ENCODE assay signal across 7 cellular contexts in the genomic region with DNA sequence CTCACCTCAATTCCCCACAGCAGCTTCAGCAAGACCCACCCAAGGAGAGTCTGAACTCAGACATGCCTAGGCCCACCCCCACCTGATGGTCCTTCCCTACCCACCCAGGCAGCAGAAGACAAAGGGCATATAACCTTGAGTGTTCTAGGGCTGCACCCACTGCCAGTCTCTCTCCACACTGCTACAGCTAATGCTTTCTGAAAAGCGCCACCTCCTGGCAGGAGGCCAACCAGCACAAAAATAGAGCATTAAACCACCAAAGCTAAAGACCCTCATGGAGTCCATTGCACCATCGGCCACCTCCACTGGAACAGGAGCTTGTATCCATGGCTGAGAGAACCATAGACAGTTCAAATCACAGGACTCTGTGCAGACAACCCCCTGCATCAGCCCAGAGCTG. TPM values are rescaled to one million over a fixed set of nuclear protein-coding genes. Genes with fewer than 3 reads are reported as not detected.
A peak's percentile ranks its signal among the peaks of the same experiment; 100 is the strongest.
DNase-seq lines count a peak whose midpoint lies in the region; ATAC-seq, FAIRE-seq and TF ChIP-seq lines count a peak whose summit lies in the region.

No MANE protein-coding gene starts in this region.

- H3K4me1 ChIP-seq in HCT116 (ENCODE audit: control insufficient read depth in 1 of 2, insufficient read depth in 2 of 2, low read length in 2 of 2) (no peaks in the 10 kb centered on the region), K562 (replicated peaks in 1 of 2; ENCODE audit: control insufficient read depth in 2 of 2, insufficient read depth in 2 of 2, low read length in 2 of 2) (no peaks in the 10 kb centered on the region; a peak in 1 of 5 replicates)

- H3K36me3 ChIP-seq in HCT116 (ENCODE audit: control insufficient read depth in 1 of 2, insufficient read depth in 2 of 2, low read length in 2 of 2), result no peaks in the 10 kb centered on the region
- no peaks in the 10 kb centered on the region for H3K36me3 ChIP-seq in K562 (ENCODE audit: control insufficient read depth, insufficient read depth, low read length)

- intact Hi-C loops in HCT116 (cut with micrococcal nuclease), result no loop called here
- intact Hi-C loops in K562 (cut with micrococcal nuclease), result no loop called here

- H3K9ac ChIP-seq in HCT116 (ENCODE audit: low read length) (no peak overlapping the region), K562 (ENCODE audit: insufficient read depth in 1 of 2, low read depth in 2 of 2, low read length in 2 of 2) (no peak overlapping the region)

- TF ChIP-seq RAD21 in HCT116 (IDR thresholded peaks at IDR 0.05; ENCODE audit: low read depth), result peak; percentile 30; the same call in 1 of the 2 replicates
- TF ChIP-seq RAD21 in K562 (CRISPR knock-in tag; conservative IDR thresholded peaks at IDR 0.05 in 1 of 2, IDR thresholded peaks at IDR 0.05 in 1 of 2), result peak in 1 of 2 experiments; percentile 49; a peak in 2 of 4 replicates

- H4K20me1 ChIP-seq in HCT116 (ENCODE audit: insufficient read depth), result no peaks in the 10 kb centered on the region
- no peaks in the 10 kb centered on the region for H4K20me1 ChIP-seq in K562 (replicated peaks; ENCODE audit: control insufficient read depth, insufficient read depth, low read length)

- H3K9me3 ChIP-seq in HCT116 (ENCODE audit: control insufficient read depth in 1 of 2, insufficient read depth in 1 of 2, low read depth in 1 of 2, low read length in 2 of 2), result no peaks in the 10 kb centered on the region
- H3K9me3 ChIP-seq in K562 (replicated peaks; ENCODE audit: control insufficient read depth, insufficient read depth, low read depth, low read length), result no peaks in the 10 kb centered on the region

- no TSS peak for BruUV-seq in HCT116 (replicated peaks; lab: Mats Ljungman, UMichigan)
- BruUV-seq in K562 (replicated peaks; lab: Mats Ljungman, UMichigan), result no TSS peak

- H3K4me2 ChIP-seq in HCT116 (ENCODE audit: low read length) (no peak overlapping the region), K562 (ENCODE audit: insufficient read depth, low read length) (0 out of 2 replicates have a peak overlapping the region, but pooled peaks have one; percentile 1)

- in situ Hi-C loops in K562 (cut with MboI), result no loop called here

- DNase-seq in HCT116 (ENCODE audit: low read depth, low spot score), result no peak
- peak; percentile 27 to 66 (median 51) for DNase-seq in T-helper 2 cell
- peak in 1 of 4 experiments; percentile 43 for DNase-seq in K562 (ENCODE audit: extremely low read depth in 1 of 4, low spot score in 3 of 4)
- DNase-seq in stimulated activated CD4-positive, alpha-beta T cell treated with anti-CD3 and anti-CD28 coated beads, Interleukin-2, amount 100 ng/mL, for 48 hours, result peak; percentile 60 to 63
- DNase-seq in frontal cortex (ENCODE audit: low spot score in 2 of 2), result no peak

- ATAC-seq in HCT116, result peak; percentile 63
- ATAC-seq in K562, result peak; percentile 78
- ATAC-seq in GM18870 (IDR thresholded peaks at IDR 0.05; ENCODE audit: unreplicated experiment), result no peak
- no peak for ATAC-seq in GM21576 (IDR thresholded peaks at IDR 0.05; ENCODE audit: unreplicated experiment)

- no peak for FAIRE-seq in K562 (lab: Jason Lieb, UNC)
- no peak for FAIRE-seq in frontal cortex (lab: Jason Lieb, UNC)

- H3K79me2 ChIP-seq in HCT116 (ENCODE audit: insufficient read depth, low read length) (no peaks in the 10 kb centered on the region), K562 (ENCODE audit: control insufficient read depth, insufficient read depth, low read length) (no peaks in the 10 kb centered on the region)

- H3K4me3 ChIP-seq in HCT116 (replicated peaks in 1 of 2; ENCODE audit: low read depth in 1 of 2, low read length in 2 of 2) (no peak overlapping the region), K562 (no peak overlapping the region)

- TF ChIP-seq CTCF in HCT116 (IDR thresholded peaks at IDR 0.05 in 2 of 3, conservative IDR thresholded peaks at IDR 0.05 in 1 of 3; ENCODE audit: borderline replicate concordance in 1 of 3, insufficient read depth in 1 of 3, low read depth in 2 of 3, low read length in 2 of 3), result peak; percentile 15 to 42 (median 21); a peak in 3 of 6 replicates
- TF ChIP-seq CTCF in K562 (IDR thresholded peaks at IDR 0.05 in 2 of 3, conservative IDR thresholded peaks at IDR 0.05 in 1 of 3; ENCODE audit: insufficient read depth in 2 of 3, low read depth in 1 of 3, low read length in 3 of 3), result peak; percentile 44 to 54 (median 46); a peak in 5 of 6 replicates

- H3K27me3 ChIP-seq in HCT116 (ENCODE audit: insufficient read depth, low read length), result no peaks in the 10 kb centered on the region
- H3K27me3 ChIP-seq in K562 (ENCODE audit: control insufficient read depth in 2 of 2, insufficient read depth in 2 of 2, low read length in 2 of 2), result no peaks in the 10 kb centered on the region

- no peaks in the 10 kb centered on the region for H3K9me2 ChIP-seq in HCT116 (ENCODE audit: insufficient read depth)

- WGBS in K562 (ENCODE audit: insufficient coverage, low coverage, missing lambda C conversion rate), result 6% methylated on average over 2 of the region's 2 CpGs

- H3K27ac ChIP-seq in HCT116 (ENCODE audit: low read depth, low read length) (no peak overlapping the region), K562 (ENCODE audit: extremely low read depth, low read depth, low read length) (no peak overlapping the region)

- TF ChIP-seq EP300 in K562 (IDR thresholded peaks at IDR 0.05; ENCODE audit: low read length), result no peak

- H2AFZ ChIP-seq in HCT116 (ENCODE audit: low read depth, low read length, poor library complexity, severe bottlenecking) (no peak overlapping the region), K562 (ENCODE audit: low read depth, low read length) (peak overlapping the region; percentile 48; the same call in 1 of the 2 replicates)

- no peaks in the 10 kb centered on the region for H3K9me1 ChIP-seq in K562 (ENCODE audit: control insufficient read depth, insufficient read depth, low read length)

- no peak for TF ChIP-seq POLR2A in HCT116 (IDR thresholded peaks at IDR 0.05; ENCODE audit: borderline replicate concordance, extremely low read depth, insufficient read depth, insufficient read length)
- TF ChIP-seq POLR2A in K562 (conservative IDR thresholded peaks at IDR 0.05), result no peak

- CTCF ChIA-PET in HCT116 (lab: Charles Lee), result interaction anchor here (1.0 to 4.7 kb wide), 5 partner anchors 11 to 301 kb away, joined by 3 to 22 read pairs (median 5); a partner anchor contains a TSS
- CTCF ChIA-PET in K562 (lab: Yijun Ruan, JAX; ENCODE audit: low intra/inter-chr PET ratio), result no interaction called here

- RAD21 ChIA-PET in HCT116 (lab: Charles Lee; ENCODE audit: low non-redundant PET in 1 of 2, low total read pairs in 2 of 2, uncharacterized antibody in 2 of 2, unreplicated experiment in 2 of 2), result no interaction called here

- POLR2A ChIA-PET in HCT116 (lab: Charles Lee), result no interaction called here
- POLR2A ChIA-PET in K562 (lab: Yijun Ruan, JAX), result no interaction called here

TF ChIP-seq in HCT116, 20 proteins besides CTCF, POLR2A, EP300 and RAD21 (continues in another document):
- TF ChIP-seq ZFX (IDR thresholded peaks at IDR 0.05), result no peak
- TF ChIP-seq, protein P1, sequence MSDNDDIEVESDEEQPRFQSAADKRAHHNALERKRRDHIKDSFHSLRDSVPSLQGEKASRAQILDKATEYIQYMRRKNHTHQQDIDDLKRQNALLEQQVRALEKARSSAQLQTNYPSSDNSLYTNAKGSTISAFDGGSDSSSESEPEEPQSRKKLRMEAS (IDR thresholded peaks at IDR 0.05), result no peak

TF ChIP-seq in K562, 482 proteins besides CTCF, POLR2A, EP300 and RAD21 (continues in another document):
- no peak for TF ChIP-seq HEY1 (CRISPR knock-in tag; IDR thresholded peaks at IDR 0.05; ENCODE audit: borderline replicate concordance)
- TF ChIP-seq ILF3 (IDR thresholded peaks at IDR 0.05; ENCODE audit: borderline replicate concordance), result no peak
- TF ChIP-seq NFIC (IDR thresholded peaks at IDR 0.05), result peak; percentile 78

RNA-seq across cellular contexts. Expression of a gene that starts 11.3 kb away (rescaled TPM):
- total RNA-seq in HCT116 (2021; ENCODE audit: unreplicated experiment) (not detected), K562 (2014; rRNA removed) (114 and 122 TPM in 2 replicates), K562 (2014; rRNA removed; fragmentation: Illumina TruSeq; extraction: Trizol) (45.5 and 52.2 TPM in 2 replicates), K562 (2015; rRNA removed; fragmentation: Illumina TruSeq; extraction: Trizol) (62.0 and 65.9 TPM in 2 replicates), K562 (2021) (36.5 and 38.7 TPM in 2 replicates), frontal cortex (15.5 TPM)
- polyA plus RNA-seq in HCT116 (2012), result not detected in 2 replicates
- 5.1 and 5.8 TPM in 2 replicates for total RNA-seq in K562 (2011; cell fraction: chromatin; rRNA removed; ENCODE audit: low replicate concordance)
- total RNA-seq in K562 (2011; cell fraction: nucleolus; rRNA removed), result 8.9 and 9.5 TPM in 2 replicates
- total RNA-seq in K562 (2011; cell fraction: nucleoplasm; rRNA removed), result 9.7 and 15.8 TPM in 2 replicates
- polyA plus RNA-seq in K562 (2011; rRNA removed) (64.4 and 74.1 TPM in 2 replicates), K562 (2014; fragmentation: Illumina TruSeq; extraction: Trizol) (44.5 and 58.3 TPM in 2 replicates), K562 (2014; fragmentation: Nextera tagmentation; extraction: Ambion mirVana) (10 to 100 TPM; 15.0 to 31.4 TPM), K562 (2014; rRNA removed) (62.8 and 81.0 TPM in 2 replicates)
- polyA plus RNA-seq in K562 (2011; cell fraction: cytosol; rRNA removed), result 29.1 and 30.7 TPM in 2 replicates
- polyA plus RNA-seq in K562 (2011; cell fraction: nucleus; rRNA removed), result 15.5 and 18.0 TPM in 2 replicates
- polyA plus RNA-seq in K562 (2012), result 69.6 and 91.3 TPM in 2 replicates
- polyA minus RNA-seq in K562 (2011; rRNA and poly(A)+ RNA removed), result 14.3 and 18.2 TPM in 2 replicates
- polyA minus RNA-seq in K562 (2011; cell fraction: cytosol; rRNA and poly(A)+ RNA removed), result 13.0 and 14.4 TPM in 2 replicates
- polyA minus RNA-seq in K562 (2011; cell fraction: nucleus; rRNA and poly(A)+ RNA removed), result 10.1 and 12.3 TPM in 2 replicates

RNA-seq across cellular contexts. Expression of a gene that starts 46.7 kb away (rescaled TPM):
- total RNA-seq in HCT116 (2021; ENCODE audit: unreplicated experiment), result not detected
- polyA plus RNA-seq in HCT116 (2012), result not detected in 2 replicates
- total RNA-seq in K562 (2011; cell fraction: chromatin; rRNA removed; ENCODE audit: low replicate concordance), result not detected in 2 replicates
- total RNA-seq in K562 (2011; cell fraction: nucleolus; rRNA removed), result not detected in 2 replicates
- total RNA-seq in K562 (2011; cell fraction: nucleoplasm; rRNA removed), result not detected in 2 replicates
- not detected in 2 replicates for total RNA-seq in K562 (2014; rRNA removed)
- not detected in 2 replicates for total RNA-seq in K562 (2014; rRNA removed; fragmentation: Illumina TruSeq; extraction: Trizol)
- not detected in 2 replicates for total RNA-seq in K562 (2015; rRNA removed; fragmentation: Illumina TruSeq; extraction: Trizol)
- total RNA-seq in K562 (2021), result not detected in 2 replicates
- polyA plus RNA-seq in K562 (2011; rRNA removed), result not detected in 2 replicates
- not detected in 2 replicates for polyA plus RNA-seq in K562 (2011; cell fraction: cytosol; rRNA removed)
- not detected in 2 replicates for polyA plus RNA-seq in K562 (2011; cell fraction: nucleus; rRNA removed)
- not detected in 2 replicates for polyA plus RNA-seq in K562 (2012)
- not detected in 2 replicates for polyA plus RNA-seq in K562 (2014; fragmentation: Illumina TruSeq; extraction: Trizol)
- polyA plus RNA-seq in K562 (2014; fragmentation: Nextera tagmentation; extraction: Ambion mirVana), result not detected
- not detected in 2 replicates for polyA plus RNA-seq in K562 (2014; rRNA removed)
- not detected in 2 replicates for polyA minus RNA-seq in K562 (2011; rRNA and poly(A)+ RNA removed)
- polyA minus RNA-seq in K562 (2011; cell fraction: cytosol; rRNA and poly(A)+ RNA removed), result not detected in 2 replicates
- not detected in 2 replicates for polyA minus RNA-seq in K562 (2011; cell fraction: nucleus; rRNA and poly(A)+ RNA removed)
- total RNA-seq in frontal cortex, result 0.41 TPM

Comparison
In these comparisons a context has a peak if more than half of its experiments do, and no peak if none do; other contexts are left out.
1. ATAC-seq: peak in HCT116 (single experiment) and K562 (single experiment); none in GM18870 (single experiment) and GM21576 (single experiment).
2. DNase-seq: peak in T-helper 2 cell (5 of 5) and stimulated activated CD4-positive, alpha-beta T cell treated with anti-CD3 and anti-CD28 coated beads, Interleukin-2, amount 100 ng/mL, for 48 hours (2 of 2); none in HCT116 (single experiment) and frontal cortex (0 of 2).